17 cellular contexts compared by ENCODE assay signal in the genomic region with DNA sequence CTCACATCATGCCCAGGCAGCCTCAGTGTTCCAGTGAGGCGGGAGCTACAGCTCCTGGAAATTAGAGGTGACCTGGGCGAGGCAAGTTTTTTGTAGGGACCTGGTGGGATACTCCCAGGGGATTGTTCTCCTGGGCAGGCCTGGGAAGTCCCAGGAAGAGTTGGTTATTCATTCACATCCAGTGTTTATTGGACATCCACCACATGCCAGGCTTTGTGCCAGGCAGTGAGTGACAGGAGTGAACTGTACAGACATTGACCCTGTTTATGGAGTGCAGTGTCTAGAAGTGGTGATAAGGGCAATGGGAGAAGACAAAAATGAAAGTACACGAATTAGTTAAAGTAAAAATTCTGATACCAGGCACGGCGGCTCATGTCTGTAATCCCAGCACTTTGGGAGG. TPM values are rescaled to one million over a fixed set of nuclear protein-coding genes. Genes with fewer than 3 reads are reported as not detected.
DNase-seq lines count a peak whose midpoint lies in the region; ATAC-seq and TF ChIP-seq lines count a peak whose summit lies in the region.
"Had no signal": no experiment of that assay in that cellular context is flagged by ENCODE, and none has a peak within 500 bp of the region (broad histone marks: within the 10 kb centered on the region; RNA-seq: fewer than 3 reads in every experiment).

No MANE protein-coding gene starts in this region.

- no peak for TF ChIP-seq CTCF in right atrium auricular region (IDR thresholded peaks at IDR 0.05)
- no peak for TF ChIP-seq CTCF in colonic mucosa (IDR thresholded peaks at IDR 0.05)
- TF ChIP-seq CTCF in transverse colon (IDR thresholded peaks at IDR 0.05): no peak
- TF ChIP-seq CTCF in GM10266 (IDR thresholded peaks at IDR 0.05; ENCODE audit: control insufficient read depth, insufficient read depth, low read depth, missing control alignments): no peak

- H3K9me3 ChIP-seq in right atrium auricular region (no peaks in the 10 kb centered on the region), colonic mucosa (no peaks in the 10 kb centered on the region), transverse colon (no peaks in the 10 kb centered on the region)
- H3K9me3 ChIP-seq: BLaER1 had no signal

- TF ChIP-seq POLR2A in transverse colon (IDR thresholded peaks at IDR 0.05): no peak

- H3K27me3 ChIP-seq in right atrium auricular region (no peaks in the 10 kb centered on the region), colonic mucosa (no peaks in the 10 kb centered on the region), transverse colon (no peaks in the 10 kb centered on the region)
- H3K27me3 ChIP-seq: BLaER1 had no signal

- no peak overlapping the region for H3K27ac Mint-ChIP-seq in T-helper 2 cell treated with Interferon-gamma antibody and Interleukin-4, amounts not matched to agents 5 μg/mL and 100 μg/mL, for 36 hours

- peaks cover 16% of the 10 kb centered on the region for H3K4me1 Mint-ChIP-seq in T-helper 2 cell treated with Interferon-gamma antibody and Interleukin-4, amounts not matched to agents 5 μg/mL and 100 μg/mL, for 36 hours (ENCODE audit: low read depth)

- peak; percentile 50 for ATAC-seq in Right ventricle myocardium inferior
- ATAC-seq in left colon: peak; percentile 65

- DNase-seq in Right ventricle myocardium inferior (ENCODE audit: missing footprints) (no peak), right atrium auricular region (ENCODE audit: low spot score) (no peak), colonic mucosa (peak; percentile 90), left colon (peak; percentile 86 to 88), transverse colon (peak; percentile 87), GM10266 (ENCODE audit: extremely low spot score) (no peak), C1 segment of cervical spinal cord (lab: John Stamatoyannopoulos, UW) (no peak)
- DNase-seq in T-helper 2 cell treated with Interferon-gamma antibody and Interleukin-4, amounts not matched to agents 5 μg/mL and 100 μg/mL, for 36 hours (ENCODE audit: low spot score): no peak
- DNase-seq: DMS153, NCI-H1105 treated with DMSO at 0.1 percent for 48 hours, NCI-H187, NCI-H446, NCI-H748 treated with DMSO at 0.1 percent for 48 hours, SIG-M5 had no signal

- peaks cover 13% of the 10 kb centered on the region for H3K27me3 Mint-ChIP-seq in T-helper 2 cell treated with Interferon-gamma antibody and Interleukin-4, amounts not matched to agents 5 μg/mL and 100 μg/mL, for 36 hours (ENCODE audit: low read depth)
- H3K27me3 Mint-ChIP-seq: IgD-negative memory B cell had no signal

- no peaks in the 10 kb centered on the region for H3K9me3 Mint-ChIP-seq in T-helper 2 cell treated with Interferon-gamma antibody and Interleukin-4, amounts not matched to agents 5 μg/mL and 100 μg/mL, for 36 hours
- H3K9me3 Mint-ChIP-seq: IgD-negative memory B cell had no signal

- H3K4me1 ChIP-seq in right atrium auricular region: peaks cover 0 to 12% of the 10 kb centered on the region in 2 donors
- H3K4me1 ChIP-seq in colonic mucosa: no peaks in the 10 kb centered on the region
- H3K4me1 ChIP-seq in transverse colon: peaks cover 4 to 43% (median 16%) of the 10 kb centered on the region in 4 donors

- 42 to 55% methylated on average over 3 to 5 of the region's 5 CpGs for WGBS in transverse colon (ENCODE audit: low coverage in 1 of 2), 2 donors

- no peaks in the 10 kb centered on the region for H3K36me3 Mint-ChIP-seq in T-helper 2 cell treated with Interferon-gamma antibody and Interleukin-4, amounts not matched to agents 5 μg/mL and 100 μg/mL, for 36 hours (ENCODE audit: low read depth)
- H3K36me3 Mint-ChIP-seq: IgD-negative memory B cell had no signal

- in situ Hi-C loops in transverse colon (cut with MboI; ENCODE audit: low pct_ligation_motif_present in 1 of 4, low pct_unique_long_range_greater_than_20kb in 1 of 4, low sequenced_read_pairs in 3 of 4): loop anchor here (10.0 to 25.0 kb wide), 4 partner anchors 101 to 489 kb away; a partner anchor contains a TSS

- intact Hi-C loops in Right ventricle myocardium inferior (cut with DNase I) (no loop called here), colonic mucosa (cut with DNase I) (loop anchor here (5.0 to 10.0 kb wide), 2 partner anchors 294 to 501 kb away; a partner anchor contains a TSS), left colon (cut with DNase I, micrococcal nuclease) (loop anchor here in 1 of 2 donors (10.0 kb wide), 1 partner anchor 501 kb away; a partner anchor contains a TSS), transverse colon (cut with DNase I; ENCODE audit: low total_unique reads) (loop anchor here (10.0 kb wide), 1 partner anchor 291 kb away; no protein-coding TSS in a partner anchor)

- TF ChIP-seq EP300 in transverse colon (IDR thresholded peaks at IDR 0.05; ENCODE audit: low read depth): no peak

- H3K36me3 ChIP-seq in right atrium auricular region (no peaks in the 10 kb centered on the region), colonic mucosa (no peaks in the 10 kb centered on the region), transverse colon (no peaks in the 10 kb centered on the region)
- H3K36me3 ChIP-seq: BLaER1 had no signal

- no peak overlapping the region for H3K4me3 ChIP-seq in right atrium auricular region
- H3K4me3 ChIP-seq in colonic mucosa: no peak overlapping the region
- H3K4me3 ChIP-seq in transverse colon: peak overlapping the region in 1 of 4 donors; percentile 25
- H3K4me3 ChIP-seq: BLaER1 had no signal

- H3K4me3 Mint-ChIP-seq in T-helper 2 cell treated with Interferon-gamma antibody and Interleukin-4, amounts not matched to agents 5 μg/mL and 100 μg/mL, for 36 hours: no peak overlapping the region
- H3K4me3 Mint-ChIP-seq: IgD-negative memory B cell had no signal

- H3K9ac ChIP-seq in colonic mucosa (ENCODE audit: low read depth in 2 of 2, low read length in 2 of 2): no peak overlapping the region
- H3K9ac ChIP-seq: BLaER1 had no signal

- H3K27ac ChIP-seq in right atrium auricular region (no peak overlapping the region), colonic mucosa (peak overlapping the region; percentile 72), transverse colon (peak overlapping the region; percentile 65 to 79 (median 72))
- H3K27ac ChIP-seq: 22Rv1, BLaER1 had no signal

RNA-seq across cellular contexts. Expression of a gene that starts 29.4 kb away (rescaled TPM):
- 85.3 TPM for total RNA-seq in Right ventricle myocardium inferior
- total RNA-seq in right atrium auricular region: 10 to 100 TPM; 47.9 to 92.0 TPM
- total RNA-seq in colonic mucosa: 100 to 1,000 TPM; 207 to 269 TPM
- total RNA-seq in left colon: 100 to 1,000 TPM; 152 to 291 TPM
- 100 to 1,000 TPM in 2 of 4 donors, 10 to 100 TPM in 2; 83.7 to 155 (median 109) TPM for total RNA-seq in transverse colon

Comparison
In these comparisons a context has a peak if more than half of its experiments do, and no peak if none do; other contexts are left out.
1. DNase-seq: peak in colonic mucosa (single experiment), left colon (2 of 2) and transverse colon (single experiment); none in Right ventricle myocardium inferior (single experiment), right atrium auricular region (single experiment), T-helper 2 cell treated with Interferon-gamma antibody and Interleukin-4, amounts not matched to agents 5 μg/mL and 100 μg/mL, for 36 hours (single experiment), GM10266 (single experiment) and C1 segment of cervical spinal cord (0 of 14).
2. H3K27ac ChIP-seq: peak in colonic mucosa (single experiment) and transverse colon (4 of 4); none in right atrium auricular region (0 of 2).